ENCODE assay signal across 1 cellular context in the genomic region with DNA sequence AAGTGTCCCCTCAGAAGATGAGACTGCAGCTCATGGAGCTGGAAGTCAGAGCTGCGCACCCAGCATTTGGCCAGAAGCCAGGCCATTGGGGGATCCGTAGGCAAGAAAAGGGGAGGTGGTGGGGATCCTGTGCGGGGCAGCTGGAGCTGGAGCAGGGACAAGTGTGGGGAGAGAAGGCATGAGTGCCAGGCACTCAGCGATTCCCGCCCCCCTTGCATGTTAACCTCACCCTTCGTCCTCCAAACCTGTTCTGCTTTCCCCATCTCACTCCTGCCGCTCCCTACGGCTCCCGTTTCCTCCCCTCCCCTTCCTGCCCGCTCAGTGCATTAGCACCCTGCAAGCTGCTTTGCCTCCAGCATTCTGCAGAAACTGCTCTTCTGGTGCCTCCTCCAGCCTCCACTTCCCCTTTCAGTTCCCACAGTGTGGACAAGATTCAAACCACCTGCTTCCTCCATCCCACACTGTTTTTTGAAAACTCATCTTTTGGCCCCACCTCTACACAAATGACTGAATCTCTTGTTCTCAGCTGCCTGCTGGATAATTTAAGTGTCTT.
TF ChIP-seq lines count a peak whose summit lies in the region.

No MANE protein-coding gene starts in this region.

TF ChIP-seq in HepG2, 621 proteins besides CTCF, POLR2A, EP300 and RAD21:
- TF ChIP-seq, protein P1, sequence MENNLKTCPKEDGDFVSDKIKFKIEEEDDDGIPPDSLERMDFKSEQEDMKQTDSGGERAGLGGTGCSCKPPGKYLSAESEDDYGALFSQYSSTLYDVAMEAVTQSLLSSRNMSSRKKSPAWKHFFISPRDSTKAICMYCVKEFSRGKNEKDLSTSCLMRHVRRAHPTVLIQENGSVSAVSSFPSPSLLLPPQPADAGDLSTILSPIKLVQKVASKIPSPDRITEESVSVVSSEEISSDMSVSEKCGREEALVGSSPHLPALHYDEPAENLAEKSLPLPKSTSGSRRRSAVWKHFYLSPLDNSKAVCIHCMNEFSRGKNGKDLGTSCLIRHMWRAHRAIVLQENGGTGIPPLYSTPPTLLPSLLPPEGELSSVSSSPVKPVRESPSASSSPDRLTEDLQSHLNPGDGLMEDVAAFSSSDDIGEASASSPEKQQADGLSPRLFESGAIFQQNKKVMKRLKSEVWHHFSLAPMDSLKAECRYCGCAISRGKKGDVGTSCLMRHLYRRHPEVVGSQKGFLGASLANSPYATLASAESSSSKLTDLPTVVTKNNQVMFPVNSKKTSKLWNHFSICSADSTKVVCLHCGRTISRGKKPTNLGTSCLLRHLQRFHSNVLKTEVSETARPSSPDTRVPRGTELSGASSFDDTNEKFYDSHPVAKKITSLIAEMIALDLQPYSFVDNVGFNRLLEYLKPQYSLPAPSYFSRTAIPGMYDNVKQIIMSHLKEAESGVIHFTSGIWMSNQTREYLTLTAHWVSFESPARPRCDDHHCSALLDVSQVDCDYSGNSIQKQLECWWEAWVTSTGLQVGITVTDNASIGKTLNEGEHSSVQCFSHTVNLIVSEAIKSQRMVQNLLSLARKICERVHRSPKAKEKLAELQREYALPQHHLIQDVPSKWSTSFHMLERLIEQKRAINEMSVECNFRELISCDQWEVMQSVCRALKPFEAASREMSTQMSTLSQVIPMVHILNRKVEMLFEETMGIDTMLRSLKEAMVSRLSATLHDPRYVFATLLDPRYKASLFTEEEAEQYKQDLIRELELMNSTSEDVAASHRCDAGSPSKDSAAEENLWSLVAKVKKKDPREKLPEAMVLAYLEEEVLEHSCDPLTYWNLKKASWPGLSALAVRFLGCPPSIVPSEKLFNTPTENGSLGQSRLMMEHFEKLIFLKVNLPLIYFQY (CRISPR knock-in tag; IDR thresholded peaks at IDR 0.05; ENCODE audit: borderline replicate concordance), result no peak
- TF ChIP-seq GABPA (IDR thresholded peaks at IDR 0.05; ENCODE audit: low read depth, low read length), result no peak
- TF ChIP-seq GABPA (CRISPR knock-in tag; IDR thresholded peaks at IDR 0.05; ENCODE audit: low read depth), result no peak
- TF ChIP-seq ZNF660 (CRISPR knock-in tag; IDR thresholded peaks at IDR 0.05; ENCODE audit: borderline replicate concordance, low read depth), result no peak
- no peak for TF ChIP-seq CBX1 (IDR thresholded peaks at IDR 0.05; ENCODE audit: low read depth)
- no peak for TF ChIP-seq NR1H2 (CRISPR knock-in tag; IDR thresholded peaks at IDR 0.05; ENCODE audit: borderline replicate concordance, low read depth)
- TF ChIP-seq SNAPC2 (CRISPR knock-in tag; IDR thresholded peaks at IDR 0.05), result no peak
- TF ChIP-seq ZNF138 (CRISPR knock-in tag; IDR thresholded peaks at IDR 0.05; ENCODE audit: low read depth), result no peak
- no peak for TF ChIP-seq ZFX (CRISPR knock-in tag; IDR thresholded peaks at IDR 0.05; ENCODE audit: low read depth)
- no peak for TF ChIP-seq RFXANK (CRISPR knock-in tag; IDR thresholded peaks at IDR 0.05)
- TF ChIP-seq, protein P2, sequence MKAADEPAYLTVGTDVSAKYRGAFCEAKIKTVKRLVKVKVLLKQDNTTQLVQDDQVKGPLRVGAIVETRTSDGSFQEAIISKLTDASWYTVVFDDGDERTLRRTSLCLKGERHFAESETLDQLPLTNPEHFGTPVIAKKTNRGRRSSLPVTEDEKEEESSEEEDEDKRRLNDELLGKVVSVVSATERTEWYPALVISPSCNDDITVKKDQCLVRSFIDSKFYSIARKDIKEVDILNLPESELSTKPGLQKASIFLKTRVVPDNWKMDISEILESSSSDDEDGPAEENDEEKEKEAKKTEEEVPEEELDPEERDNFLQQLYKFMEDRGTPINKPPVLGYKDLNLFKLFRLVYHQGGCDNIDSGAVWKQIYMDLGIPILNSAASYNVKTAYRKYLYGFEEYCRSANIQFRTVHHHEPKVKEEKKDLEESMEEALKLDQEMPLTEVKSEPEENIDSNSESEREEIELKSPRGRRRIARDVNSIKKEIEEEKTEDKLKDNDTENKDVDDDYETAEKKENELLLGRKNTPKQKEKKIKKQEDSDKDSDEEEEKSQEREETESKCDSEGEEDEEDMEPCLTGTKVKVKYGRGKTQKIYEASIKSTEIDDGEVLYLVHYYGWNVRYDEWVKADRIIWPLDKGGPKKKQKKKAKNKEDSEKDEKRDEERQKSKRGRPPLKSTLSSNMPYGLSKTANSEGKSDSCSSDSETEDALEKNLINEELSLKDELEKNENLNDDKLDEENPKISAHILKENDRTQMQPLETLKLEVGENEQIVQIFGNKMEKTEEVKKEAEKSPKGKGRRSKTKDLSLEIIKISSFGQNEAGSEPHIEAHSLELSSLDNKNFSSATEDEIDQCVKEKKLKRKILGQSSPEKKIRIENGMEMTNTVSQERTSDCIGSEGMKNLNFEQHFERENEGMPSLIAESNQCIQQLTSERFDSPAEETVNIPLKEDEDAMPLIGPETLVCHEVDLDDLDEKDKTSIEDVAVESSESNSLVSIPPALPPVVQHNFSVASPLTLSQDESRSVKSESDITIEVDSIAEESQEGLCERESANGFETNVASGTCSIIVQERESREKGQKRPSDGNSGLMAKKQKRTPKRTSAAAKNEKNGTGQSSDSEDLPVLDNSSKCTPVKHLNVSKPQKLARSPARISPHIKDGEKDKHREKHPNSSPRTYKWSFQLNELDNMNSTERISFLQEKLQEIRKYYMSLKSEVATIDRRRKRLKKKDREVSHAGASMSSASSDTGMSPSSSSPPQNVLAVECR (CRISPR knock-in tag; IDR thresholded peaks at IDR 0.05; ENCODE audit: borderline replicate concordance), result no peak
- TF ChIP-seq GPN1 (CRISPR knock-in tag; IDR thresholded peaks at IDR 0.05; ENCODE audit: borderline replicate concordance), result no peak
- TF ChIP-seq, protein P3, sequence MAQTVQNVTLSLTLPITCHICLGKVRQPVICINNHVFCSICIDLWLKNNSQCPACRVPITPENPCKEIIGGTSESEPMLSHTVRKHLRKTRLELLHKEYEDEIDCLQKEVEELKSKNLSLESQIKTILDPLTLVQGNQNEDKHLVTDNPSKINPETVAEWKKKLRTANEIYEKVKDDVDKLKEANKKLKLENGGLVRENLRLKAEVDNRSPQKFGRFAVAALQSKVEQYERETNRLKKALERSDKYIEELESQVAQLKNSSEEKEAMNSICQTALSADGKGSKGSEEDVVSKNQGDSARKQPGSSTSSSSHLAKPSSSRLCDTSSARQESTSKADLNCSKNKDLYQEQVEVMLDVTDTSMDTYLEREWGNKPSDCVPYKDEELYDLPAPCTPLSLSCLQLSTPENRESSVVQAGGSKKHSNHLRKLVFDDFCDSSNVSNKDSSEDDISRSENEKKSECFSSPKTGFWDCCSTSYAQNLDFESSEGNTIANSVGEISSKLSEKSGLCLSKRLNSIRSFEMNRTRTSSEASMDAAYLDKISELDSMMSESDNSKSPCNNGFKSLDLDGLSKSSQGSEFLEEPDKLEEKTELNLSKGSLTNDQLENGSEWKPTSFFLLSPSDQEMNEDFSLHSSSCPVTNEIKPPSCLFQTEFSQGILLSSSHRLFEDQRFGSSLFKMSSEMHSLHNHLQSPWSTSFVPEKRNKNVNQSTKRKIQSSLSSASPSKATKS (CRISPR knock-in tag; IDR thresholded peaks at IDR 0.05), result no peak
- TF ChIP-seq ZNF83 (CRISPR knock-in tag; IDR thresholded peaks at IDR 0.05; ENCODE audit: borderline replicate concordance), result no peak
- TF ChIP-seq HNRNPL (IDR thresholded peaks at IDR 0.05; ENCODE audit: low read depth, low read length), result no peak
- TF ChIP-seq ZNF558 (CRISPR knock-in tag; IDR thresholded peaks at IDR 0.05; ENCODE audit: borderline replicate concordance), result no peak
TF ChIP-seq in HepG2: peak in this region for 0.
